Comparison of ENCODE assay signal across 31 cellular contexts in the genomic region with DNA sequence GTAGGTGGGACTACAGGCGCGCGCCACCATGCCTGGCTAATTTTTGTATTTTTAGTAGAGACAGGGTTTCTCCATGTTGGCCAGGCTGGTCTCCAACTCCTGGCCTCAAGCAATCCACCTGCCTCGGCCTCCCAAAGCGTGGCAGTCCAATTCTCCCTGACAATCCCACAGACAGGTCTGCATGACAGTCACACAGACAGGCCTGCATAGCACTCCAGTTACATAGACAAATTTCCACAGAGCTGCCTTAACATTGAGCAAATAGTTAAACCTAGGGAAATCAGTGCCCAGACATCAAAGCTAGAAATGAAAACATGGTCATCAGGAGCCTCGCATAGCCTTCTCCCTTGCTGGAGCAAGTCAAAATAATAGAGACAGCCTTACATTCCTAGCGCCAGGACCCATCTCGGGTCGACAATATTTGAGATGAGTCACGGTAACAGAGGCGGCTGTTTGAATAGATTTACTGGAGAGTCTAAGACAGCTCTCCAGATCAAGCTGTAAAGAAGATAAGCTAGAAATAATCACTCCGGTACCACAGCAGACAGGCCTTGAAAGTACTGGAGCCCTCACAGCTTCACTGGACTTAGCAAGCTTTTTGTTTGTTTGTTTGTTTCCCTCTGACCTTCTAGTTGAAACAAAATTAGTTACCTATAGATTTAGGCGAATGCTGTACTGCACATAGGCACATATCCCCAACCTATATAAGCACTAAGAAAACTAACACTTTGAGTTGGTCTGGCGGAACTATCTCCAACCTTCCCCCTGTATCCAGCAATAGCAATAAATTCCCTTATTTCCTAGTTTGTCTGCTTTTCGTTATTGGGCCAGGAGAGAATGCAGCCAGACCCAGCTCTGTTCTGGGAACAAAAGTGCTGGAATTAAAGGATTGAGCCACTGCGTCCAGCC. TPM values are rescaled to one million over a fixed set of nuclear protein-coding genes. Genes with fewer than 3 reads are reported as not detected.
DNase-seq lines count a peak whose midpoint lies in the region; FAIRE-seq and TF ChIP-seq lines count a peak whose summit lies in the region.
"Had no signal": no experiment of that assay in that cellular context is flagged by ENCODE, and none has a peak within 500 bp of the region (broad histone marks: within the 10 kb centered on the region; RNA-seq: fewer than 3 reads in every experiment).

No MANE protein-coding gene starts in this region.

- H3K27ac ChIP-seq in HUES6 (ENCODE audit: low read depth, low read length) (no peak overlapping the region), astrocyte (ENCODE audit: low read depth, low read length) (no peak overlapping the region), mesenchymal stem cell (ENCODE audit: low read length, poor library complexity, severe bottlenecking) (no peak overlapping the region)
- H3K27ac ChIP-seq: BLaER1 treated with 17β-estradiol and CSF1 and Interleukin-3, amounts not matched to agents 10 nM and 100 nM; body of pancreas; epithelial cell of prostate; ovary; upper lobe of right lung; VCaP had no signal

- no peak overlapping the region for H3K14ac ChIP-seq in mesenchymal stem cell (ENCODE audit: low read length in 2 of 2)

- H3K27ac Mint-ChIP-seq in astrocyte (ENCODE audit: unreplicated experiment), result peak overlapping the region; percentile 15
- H3K27ac Mint-ChIP-seq: activated naive CD8-positive, alpha-beta T cell treated with anti-CD3 and anti-CD28 coated beads, Interleukin-2, amount 50 U/mL, for 24 hours; natural killer cell treated with Interleukin-12 subunit alpha and Interleukin-12 subunit beta and Interleukin-15 and Interleukin-18, amount 100 ng/mL, for 72 hours had no signal

- H3K27me3 ChIP-seq in HUES6 (ENCODE audit: control insufficient read depth, insufficient read depth, low read length) (no peaks in the 10 kb centered on the region), astrocyte (ENCODE audit: insufficient read depth, low read length) (no peaks in the 10 kb centered on the region), mesenchymal stem cell (ENCODE audit: control insufficient read depth in 1 of 2, insufficient read depth in 1 of 2, low read length in 2 of 2) (no peaks in the 10 kb centered on the region)
- H3K27me3 ChIP-seq: BLaER1 treated with 17β-estradiol and CSF1 and Interleukin-3, amounts not matched to agents 10 nM and 100 nM; body of pancreas; ovary; upper lobe of right lung had no signal

- H3K4me1 ChIP-seq in HUES6 (ENCODE audit: control insufficient read depth, insufficient read depth, low read length), result no peaks in the 10 kb centered on the region
- peaks cover 5% of the 10 kb centered on the region for H3K4me1 ChIP-seq in astrocyte (ENCODE audit: insufficient read depth, low read length)
- H3K4me1 ChIP-seq in mesenchymal stem cell (ENCODE audit: control insufficient read depth, insufficient read depth, low read depth, low read length), result no peaks in the 10 kb centered on the region
- H3K4me1 ChIP-seq: BLaER1 treated with 17β-estradiol and CSF1 and Interleukin-3, amounts not matched to agents 10 nM and 100 nM; body of pancreas; upper lobe of right lung had no signal

- no peaks in the 10 kb centered on the region for H4K20me1 ChIP-seq in astrocyte (ENCODE audit: insufficient read depth, low read length)
- H4K20me1 ChIP-seq: BLaER1 treated with 17β-estradiol and CSF1 and Interleukin-3, amounts not matched to agents 10 nM and 100 nM had no signal

- peak; percentile 1 for DNase-seq in COLO668 (lab: John Stamatoyannopoulos, UW; ENCODE audit: unreplicated experiment)
- peak; percentile 13 for DNase-seq in astrocyte (ENCODE audit: low read depth)
- peak; percentile 22 for DNase-seq in mesenchymal stem cell
- DNase-seq in activated gamma-delta T cell (lab: John Stamatoyannopoulos, UW), result no peak
- DNase-seq in HEK293T (ENCODE audit: extremely low spot score), result no peak
- no peak for DNase-seq in NCI-H446 treated with DMSO at 0.1 percent for 48 hours (lab: John Stamatoyannopoulos, UW)
- no peak for DNase-seq in putamen (ENCODE audit: low spot score)
- DNase-seq: activated CD4-positive, alpha-beta T cell treated with anti-CD3 and anti-CD28 coated beads for 48 hours; activated CD8-positive, alpha-beta memory T cell treated with anti-CD3 and anti-CD28 coated beads for 24 hours; activated naive CD8-positive, alpha-beta T cell treated with anti-CD3 and anti-CD28 coated beads, Interleukin-2, amount 50 U/mL, for 24 hours; activated T-cell treated with anti-CD3 and anti-CD28 coated beads, Interleukin-2, amount 50 U/mL, for 1 hour; body of pancreas; COR-L47; DND-41; foreskin fibroblast; head of caudate nucleus; IMR-90; NCI-H1092 treated with DMSO at 0.1 percent for 48 hours; NCI-H2029; ovary; T-helper 1 cell; upper lobe of right lung had no signal

- no peaks in the 10 kb centered on the region for H3K36me3 Mint-ChIP-seq in astrocyte (ENCODE audit: low read depth, unreplicated experiment)
- H3K36me3 Mint-ChIP-seq: natural killer cell treated with Interleukin-12 subunit alpha and Interleukin-12 subunit beta and Interleukin-15 and Interleukin-18, amount 100 ng/mL, for 72 hours had no signal

- no peak overlapping the region for H2BK15ac ChIP-seq in mesenchymal stem cell (ENCODE audit: low read depth, poor library complexity, severe bottlenecking)

- CTCF ChIA-PET in HEK293T (lab: Yijun Ruan, JAX), result no interaction called here

- TF ChIP-seq CTCF in astrocyte (IDR thresholded peaks at IDR 0.05; ENCODE audit: insufficient read depth, low read depth, low read length), result no peak

- no peak overlapping the region for H2AK5ac ChIP-seq in mesenchymal stem cell (ENCODE audit: low read length, severe bottlenecking)

- no peak overlapping the region for H2BK12ac ChIP-seq in mesenchymal stem cell (ENCODE audit: low read length in 2 of 2)

- H3K79me2 ChIP-seq in astrocyte (ENCODE audit: insufficient read depth, low read length), result no peaks in the 10 kb centered on the region

- POLR2A ChIA-PET in HEK293T (lab: Yijun Ruan, JAX), result no interaction called here

- no peak overlapping the region for H4K8ac ChIP-seq in mesenchymal stem cell (ENCODE audit: low read length)

- H3K9me3 ChIP-seq in HUES6 (ENCODE audit: control insufficient read depth, insufficient read depth, low read depth, low read length), result no peaks in the 10 kb centered on the region
- H3K9me3 ChIP-seq in astrocyte (ENCODE audit: insufficient read depth, low read depth, low read length), result no peaks in the 10 kb centered on the region
- no peaks in the 10 kb centered on the region for H3K9me3 ChIP-seq in mesenchymal stem cell (ENCODE audit: control insufficient read depth, low read length)
- H3K9me3 ChIP-seq: BLaER1 treated with 17β-estradiol and CSF1 and Interleukin-3, amounts not matched to agents 10 nM and 100 nM; body of pancreas; ovary; upper lobe of right lung had no signal

- peak overlapping the region; percentile 38 for H2BK5ac ChIP-seq in mesenchymal stem cell (ENCODE audit: low read depth, low read length, poor library complexity, severe bottlenecking)

- peaks cover 14% of the 10 kb centered on the region for H3K4me1 Mint-ChIP-seq in astrocyte (ENCODE audit: low read depth, unreplicated experiment)
- H3K4me1 Mint-ChIP-seq: activated naive CD8-positive, alpha-beta T cell treated with anti-CD3 and anti-CD28 coated beads, Interleukin-2, amount 50 U/mL, for 24 hours had no signal

- H3K9me3 Mint-ChIP-seq in astrocyte (ENCODE audit: unreplicated experiment), result no peaks in the 10 kb centered on the region
- H3K9me3 Mint-ChIP-seq: activated naive CD8-positive, alpha-beta T cell treated with anti-CD3 and anti-CD28 coated beads, Interleukin-2, amount 50 U/mL, for 24 hours; natural killer cell treated with Interleukin-12 subunit alpha and Interleukin-12 subunit beta and Interleukin-15 and Interleukin-18, amount 100 ng/mL, for 72 hours had no signal

- H2AFZ ChIP-seq in astrocyte (ENCODE audit: low read depth, low read length) (peak overlapping the region; percentile 39), mesenchymal stem cell (ENCODE audit: low read depth, low read length) (no peak overlapping the region)

- H4K91ac ChIP-seq in mesenchymal stem cell (ENCODE audit: low read length), result no peak overlapping the region

- H3K27me3 Mint-ChIP-seq in astrocyte (ENCODE audit: low read depth, unreplicated experiment), result no peaks in the 10 kb centered on the region

- no peak overlapping the region for H2BK120ac ChIP-seq in mesenchymal stem cell (ENCODE audit: low read depth, low read length)

- H3K18ac ChIP-seq in mesenchymal stem cell (ENCODE audit: low read depth in 1 of 2, low read length in 2 of 2), result no peak overlapping the region

- 70% methylated on average over 14 of the region's 16 CpGs for whole genome bisulfite sequencing in mesenchymal stem cell

- H3K4me2 ChIP-seq in astrocyte (ENCODE audit: low read length) (no peak overlapping the region), mesenchymal stem cell (ENCODE audit: low read length, poor library complexity, severe bottlenecking) (no peak overlapping the region)
- H3K4me2 ChIP-seq: BLaER1 treated with 17β-estradiol and CSF1 and Interleukin-3, amounts not matched to agents 10 nM and 100 nM had no signal

- H3K4me3 Mint-ChIP-seq in astrocyte (ENCODE audit: unreplicated experiment), result no peak overlapping the region
- H3K4me3 Mint-ChIP-seq: activated naive CD8-positive, alpha-beta T cell treated with anti-CD3 and anti-CD28 coated beads, Interleukin-2, amount 50 U/mL, for 24 hours; natural killer cell treated with Interleukin-12 subunit alpha and Interleukin-12 subunit beta and Interleukin-15 and Interleukin-18, amount 100 ng/mL, for 72 hours had no signal

- no peak for FAIRE-seq in astrocyte (lab: Jason Lieb, UNC)

- no peak overlapping the region for H3K4me3 ChIP-seq in HUES6 (ENCODE audit: low read depth, low read length)
- no peak overlapping the region for H3K4me3 ChIP-seq in astrocyte (ENCODE audit: insufficient read depth, low read depth, low read length)
- no peak overlapping the region for H3K4me3 ChIP-seq in mesenchymal stem cell (ENCODE audit: insufficient read depth in 1 of 2, low read depth in 1 of 2, low read length in 2 of 2)
- H3K4me3 ChIP-seq: BLaER1 treated with 17β-estradiol and CSF1 and Interleukin-3, amounts not matched to agents 10 nM and 100 nM; body of pancreas; ovary; upper lobe of right lung had no signal

- H3K4ac ChIP-seq in mesenchymal stem cell (ENCODE audit: low read depth in 1 of 2, low read length in 2 of 2), result no peak overlapping the region

- H3K36me3 ChIP-seq in HUES6 (ENCODE audit: control insufficient read depth, insufficient read depth, low read length) (no peaks in the 10 kb centered on the region), astrocyte (ENCODE audit: insufficient read depth, low read length) (no peaks in the 10 kb centered on the region), mesenchymal stem cell (ENCODE audit: control insufficient read depth in 1 of 2, insufficient read depth in 2 of 2, low read depth in 1 of 2, low read length in 2 of 2) (no peaks in the 10 kb centered on the region)
- H3K36me3 ChIP-seq: BLaER1 treated with 17β-estradiol and CSF1 and Interleukin-3, amounts not matched to agents 10 nM and 100 nM; ovary; upper lobe of right lung had no signal

- H3K23ac ChIP-seq in mesenchymal stem cell (ENCODE audit: low read length in 2 of 2), result no peak overlapping the region

- no peaks in the 10 kb centered on the region for H3K79me1 ChIP-seq in mesenchymal stem cell (replicated peaks; ENCODE audit: low read length, poor library complexity, severe bottlenecking)

- H3K9ac ChIP-seq in HUES6 (ENCODE audit: low read length) (peak overlapping the region; percentile 24), astrocyte (ENCODE audit: low read length) (no peak overlapping the region), mesenchymal stem cell (ENCODE audit: low read length) (no peak overlapping the region)
- H3K9ac ChIP-seq: BLaER1 treated with 17β-estradiol and CSF1 and Interleukin-3, amounts not matched to agents 10 nM and 100 nM had no signal

RNA-seq across cellular contexts. Expression of a gene that starts 23.8 kb away (rescaled TPM):
- total RNA-seq in astrocyte, result 10.9 and 11.3 TPM in 2 replicates
- 8.7 TPM for polyA plus RNA-seq in mesenchymal stem cell (2013, experiment 1 of 2)
- polyA plus RNA-seq in mesenchymal stem cell (2013, experiment 2 of 2), result 9.0 TPM

RNA-seq across cellular contexts. Expression of a gene that starts 40.9 kb away (rescaled TPM):
- not detected in 2 replicates for total RNA-seq in astrocyte
- not detected for polyA plus RNA-seq in mesenchymal stem cell (2013, experiment 1 of 2)
- polyA plus RNA-seq in mesenchymal stem cell (2013, experiment 2 of 2), result not detected
- total RNA-seq: IMR-90; kidney epithelial cell; lower leg skin; mononuclear cell; natural killer cell treated with Interleukin-12 subunit alpha and Interleukin-12 subunit beta and Interleukin-15 and Interleukin-18, amount 100 ng/mL, for 72 hours; ovary; upper lobe of right lung had no signal
- polyA plus RNA-seq: AG04450, IMR-90, ovary had no signal

Comparison
In these comparisons a context has a peak if more than half of its experiments do, and no peak if none do; other contexts are left out.
1. DNase-seq: peak in COLO668 (single experiment), astrocyte (single experiment) and mesenchymal stem cell (single experiment); none in activated gamma-delta T cell (single experiment), HEK293T (single experiment), NCI-H446 treated with DMSO at 0.1 percent for 48 hours (single experiment) and putamen (single experiment).